In the genomic region with DNA sequence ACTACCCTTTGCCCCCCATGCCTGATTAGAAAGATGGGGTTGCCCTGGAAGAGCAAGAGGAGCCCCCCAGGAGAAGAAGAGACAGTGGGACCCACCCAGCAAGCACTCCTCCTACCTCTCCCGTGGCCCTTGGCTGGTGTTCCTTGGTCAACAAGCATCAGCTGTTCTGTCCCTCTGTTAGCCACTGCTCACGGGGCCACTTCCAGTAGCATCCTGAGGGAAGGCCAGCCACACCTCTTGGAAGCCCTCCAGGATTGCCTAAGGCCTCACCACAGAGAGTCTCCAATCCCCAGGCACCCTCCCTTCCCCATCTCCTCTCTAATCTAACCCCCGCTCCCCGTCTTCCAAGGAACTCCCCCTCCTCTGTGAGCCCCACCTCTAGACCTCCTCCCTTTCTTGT, we compare ENCODE assay signal across 15 cellular contexts.
"Had no signal": no experiment of that assay in that cellular context is flagged by ENCODE, and none has a peak within 500 bp of the region (broad histone marks: within the 10 kb centered on the region; RNA-seq: fewer than 3 reads in every experiment).

No MANE protein-coding gene starts in this region.

- H3K4me1 ChIP-seq: breast epithelium, stomach had no signal

- H3K4me3 ChIP-seq: breast epithelium, dorsolateral prefrontal cortex, stomach, thoracic aorta had no signal

- H3K36me3 Mint-ChIP-seq: activated CD8-positive, alpha-beta memory T cell treated with anti-CD3 and anti-CD28 coated beads, Interleukin-2, amount 10 ng/mL, durations not matched to agents 7 days and 5 days; activated naive CD8-positive, alpha-beta T cell; immature natural killer cell; natural killer cell treated with Interleukin-12 subunit alpha and Interleukin-12 subunit beta and Interleukin-15 and Interleukin-18, amount 100 ng/mL, for 72 hours had no signal

- H3K9me3 Mint-ChIP-seq: activated T-cell treated with anti-CD3 and anti-CD28 coated beads, Interleukin-2, amount 50 U/mL, for 24 hours; immature natural killer cell; natural killer cell treated with Interleukin-12 subunit alpha and Interleukin-12 subunit beta and Interleukin-15 and Interleukin-18, amount 100 ng/mL, for 72 hours had no signal

- H3K27ac ChIP-seq: dorsolateral prefrontal cortex, stomach, thoracic aorta had no signal

- H3K4me3 Mint-ChIP-seq: activated CD8-positive, alpha-beta memory T cell treated with anti-CD3 and anti-CD28 coated beads, Interleukin-2, amount 10 ng/mL, durations not matched to agents 7 days and 5 days; activated naive CD8-positive, alpha-beta T cell; activated T-cell treated with anti-CD3 and anti-CD28 coated beads, Interleukin-2, amount 50 U/mL, for 24 hours; immature natural killer cell; natural killer cell treated with Interleukin-12 subunit alpha and Interleukin-12 subunit beta and Interleukin-15 and Interleukin-18, amount 100 ng/mL, for 72 hours had no signal

- H3K4me1 Mint-ChIP-seq: immature natural killer cell had no signal

- H3K36me3 ChIP-seq: breast epithelium, stomach, thoracic aorta had no signal

- ATAC-seq: activated CD8-positive, alpha-beta memory T cell treated with anti-CD3 and anti-CD28 coated beads, Interleukin-2, amount 10 ng/mL, durations not matched to agents 7 days and 5 days; natural killer cell treated with Interleukin-12 subunit alpha and Interleukin-12 subunit beta and Interleukin-15 and Interleukin-18, amount 100 ng/mL, for 72 hours had no signal

- DNase-seq: activated CD4-positive, alpha-beta T cell treated with anti-CD3 and anti-CD28 coated beads, Interleukin-2, amount 50 U/mL, for 4 hours; activated CD4-positive, CD25-positive, alpha-beta regulatory T cell treated with anti-CD3 and anti-CD28 coated beads, Interleukin-2, amount 50 U/mL, for 72 hours; activated CD8-positive, alpha-beta memory T cell treated with anti-CD3 and anti-CD28 coated beads, Interleukin-2, amount 10 ng/mL, durations not matched to agents 7 days and 5 days; activated effector memory CD4-positive, alpha-beta T cell treated with anti-CD3 and anti-CD28 coated beads, Interleukin-2, amount 50 U/mL, for 16 hours; activated T-cell treated with anti-CD3 and anti-CD28 coated beads, Interleukin-2, amount 50 U/mL, for 24 hours; aorta; dorsolateral prefrontal cortex; glutamatergic neuron; immature natural killer cell; stimulated activated CD4-positive, alpha-beta T cell treated with anti-CD3 and anti-CD28 coated beads, Interleukin-4, amount 100 ng/mL, for 1 hour; stomach had no signal

- H3K9me3 ChIP-seq: breast epithelium, stomach, thoracic aorta had no signal

- H3K27ac Mint-ChIP-seq: activated CD8-positive, alpha-beta memory T cell treated with anti-CD3 and anti-CD28 coated beads, Interleukin-2, amount 10 ng/mL, durations not matched to agents 7 days and 5 days; activated naive CD8-positive, alpha-beta T cell; activated T-cell treated with anti-CD3 and anti-CD28 coated beads, Interleukin-2, amount 50 U/mL, for 24 hours; immature natural killer cell; natural killer cell treated with Interleukin-12 subunit alpha and Interleukin-12 subunit beta and Interleukin-15 and Interleukin-18, amount 100 ng/mL, for 72 hours had no signal
